1 cellular context compared by ENCODE assay signal in the genomic region with DNA sequence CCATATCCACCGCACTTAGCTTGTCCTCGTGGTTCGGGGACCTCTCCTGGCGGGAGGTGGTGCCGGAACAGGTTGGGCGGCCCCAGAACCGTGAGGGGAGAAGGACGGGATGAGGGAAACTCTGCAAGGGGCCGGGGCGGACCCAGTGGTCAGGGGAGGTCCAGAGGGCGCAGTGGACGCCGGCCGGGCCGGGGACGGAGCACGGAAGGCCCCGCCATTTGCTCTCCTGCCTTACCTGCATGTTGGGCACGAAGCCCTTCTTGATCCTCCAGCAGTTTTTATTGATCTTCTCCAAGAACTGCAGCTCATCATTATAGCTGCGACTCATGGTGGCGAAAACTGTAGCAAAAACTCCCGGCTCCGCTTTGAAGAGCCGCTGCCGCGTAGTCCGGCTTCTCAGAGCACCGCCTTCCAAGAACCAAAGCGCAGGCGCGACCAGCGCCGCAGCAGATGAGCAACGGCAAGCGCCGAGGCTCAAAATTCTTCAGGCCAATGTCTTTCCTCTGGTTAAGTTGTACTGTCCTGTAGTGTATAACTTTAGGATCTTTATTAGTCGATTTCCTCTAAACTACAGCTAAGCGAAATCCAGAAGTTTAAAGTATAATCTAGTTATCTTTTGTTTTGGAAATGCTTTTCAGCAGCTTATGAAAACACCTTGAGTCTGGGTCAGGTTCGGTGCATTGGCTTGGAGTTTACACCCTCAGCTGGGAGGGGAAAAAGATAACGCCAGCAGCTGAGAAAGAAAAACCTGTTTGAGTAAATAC.
TF ChIP-seq lines count a peak whose summit lies in the region.

A gene (minus strand): TSS at position 419 of the 764 bp plus-strand sequence. CDS start 91 bp downstream, at position 328.

TF ChIP-seq in GM12878, 131 proteins besides CTCF, POLR2A, EP300 and RAD21 (continued from another document and continues in another):
- TF ChIP-seq, protein P1, sequence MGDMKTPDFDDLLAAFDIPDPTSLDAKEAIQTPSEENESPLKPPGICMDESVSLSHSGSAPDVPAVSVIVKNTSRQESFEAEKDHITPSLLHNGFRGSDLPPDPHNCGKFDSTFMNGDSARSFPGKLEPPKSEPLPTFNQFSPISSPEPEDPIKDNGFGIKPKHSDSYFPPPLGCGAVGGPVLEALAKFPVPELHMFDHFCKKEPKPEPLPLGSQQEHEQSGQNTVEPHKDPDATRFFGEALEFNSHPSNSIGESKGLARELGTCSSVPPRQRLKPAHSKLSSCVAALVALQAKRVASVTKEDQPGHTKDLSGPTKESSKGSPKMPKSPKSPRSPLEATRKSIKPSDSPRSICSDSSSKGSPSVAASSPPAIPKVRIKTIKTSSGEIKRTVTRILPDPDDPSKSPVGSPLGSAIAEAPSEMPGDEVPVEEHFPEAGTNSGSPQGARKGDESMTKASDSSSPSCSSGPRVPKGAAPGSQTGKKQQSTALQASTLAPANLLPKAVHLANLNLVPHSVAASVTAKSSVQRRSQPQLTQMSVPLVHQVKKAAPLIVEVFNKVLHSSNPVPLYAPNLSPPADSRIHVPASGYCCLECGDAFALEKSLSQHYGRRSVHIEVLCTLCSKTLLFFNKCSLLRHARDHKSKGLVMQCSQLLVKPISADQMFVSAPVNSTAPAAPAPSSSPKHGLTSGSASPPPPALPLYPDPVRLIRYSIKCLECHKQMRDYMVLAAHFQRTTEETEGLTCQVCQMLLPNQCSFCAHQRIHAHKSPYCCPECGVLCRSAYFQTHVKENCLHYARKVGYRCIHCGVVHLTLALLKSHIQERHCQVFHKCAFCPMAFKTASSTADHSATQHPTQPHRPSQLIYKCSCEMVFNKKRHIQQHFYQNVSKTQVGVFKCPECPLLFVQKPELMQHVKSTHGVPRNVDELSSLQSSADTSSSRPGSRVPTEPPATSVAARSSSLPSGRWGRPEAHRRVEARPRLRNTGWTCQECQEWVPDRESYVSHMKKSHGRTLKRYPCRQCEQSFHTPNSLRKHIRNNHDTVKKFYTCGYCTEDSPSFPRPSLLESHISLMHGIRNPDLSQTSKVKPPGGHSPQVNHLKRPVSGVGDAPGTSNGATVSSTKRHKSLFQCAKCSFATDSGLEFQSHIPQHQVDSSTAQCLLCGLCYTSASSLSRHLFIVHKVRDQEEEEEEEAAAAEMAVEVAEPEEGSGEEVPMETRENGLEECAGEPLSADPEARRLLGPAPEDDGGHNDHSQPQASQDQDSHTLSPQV (IDR thresholded peaks at IDR 0.05), result no peak
- peak; percentile 75; the same call in 1 of the 2 replicates for TF ChIP-seq CBFB (IDR thresholded peaks at IDR 0.05; ENCODE audit: low read depth)
- TF ChIP-seq MTA3 (IDR thresholded peaks at IDR 0.05; ENCODE audit: borderline replicate concordance, low read length), result no peak
- no peak for TF ChIP-seq BRCA1 (IDR thresholded peaks at IDR 0.05; ENCODE audit: low read depth, low read length)
- TF ChIP-seq POLR2AphosphoS5 (IDR thresholded peaks at IDR 0.05; ENCODE audit: low read length), result peak; percentile 80
- no peak for TF ChIP-seq YBX1 (IDR thresholded peaks at IDR 0.05)
- TF ChIP-seq TARDBP (IDR thresholded peaks at IDR 0.05; ENCODE audit: borderline replicate concordance), result no peak
- no peak for TF ChIP-seq CBX5 (IDR thresholded peaks at IDR 0.05; ENCODE audit: low read depth)
- TF ChIP-seq, protein P2, sequence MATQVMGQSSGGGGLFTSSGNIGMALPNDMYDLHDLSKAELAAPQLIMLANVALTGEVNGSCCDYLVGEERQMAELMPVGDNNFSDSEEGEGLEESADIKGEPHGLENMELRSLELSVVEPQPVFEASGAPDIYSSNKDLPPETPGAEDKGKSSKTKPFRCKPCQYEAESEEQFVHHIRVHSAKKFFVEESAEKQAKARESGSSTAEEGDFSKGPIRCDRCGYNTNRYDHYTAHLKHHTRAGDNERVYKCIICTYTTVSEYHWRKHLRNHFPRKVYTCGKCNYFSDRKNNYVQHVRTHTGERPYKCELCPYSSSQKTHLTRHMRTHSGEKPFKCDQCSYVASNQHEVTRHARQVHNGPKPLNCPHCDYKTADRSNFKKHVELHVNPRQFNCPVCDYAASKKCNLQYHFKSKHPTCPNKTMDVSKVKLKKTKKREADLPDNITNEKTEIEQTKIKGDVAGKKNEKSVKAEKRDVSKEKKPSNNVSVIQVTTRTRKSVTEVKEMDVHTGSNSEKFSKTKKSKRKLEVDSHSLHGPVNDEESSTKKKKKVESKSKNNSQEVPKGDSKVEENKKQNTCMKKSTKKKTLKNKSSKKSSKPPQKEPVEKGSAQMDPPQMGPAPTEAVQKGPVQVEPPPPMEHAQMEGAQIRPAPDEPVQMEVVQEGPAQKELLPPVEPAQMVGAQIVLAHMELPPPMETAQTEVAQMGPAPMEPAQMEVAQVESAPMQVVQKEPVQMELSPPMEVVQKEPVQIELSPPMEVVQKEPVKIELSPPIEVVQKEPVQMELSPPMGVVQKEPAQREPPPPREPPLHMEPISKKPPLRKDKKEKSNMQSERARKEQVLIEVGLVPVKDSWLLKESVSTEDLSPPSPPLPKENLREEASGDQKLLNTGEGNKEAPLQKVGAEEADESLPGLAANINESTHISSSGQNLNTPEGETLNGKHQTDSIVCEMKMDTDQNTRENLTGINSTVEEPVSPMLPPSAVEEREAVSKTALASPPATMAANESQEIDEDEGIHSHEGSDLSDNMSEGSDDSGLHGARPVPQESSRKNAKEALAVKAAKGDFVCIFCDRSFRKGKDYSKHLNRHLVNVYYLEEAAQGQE (IDR thresholded peaks at IDR 0.05; ENCODE audit: low read depth, low read length), result no peak
- no peak for TF ChIP-seq CHD1 (IDR thresholded peaks at IDR 0.05; ENCODE audit: low read depth, low read length)
- no peak for TF ChIP-seq PAX8 (IDR thresholded peaks at IDR 0.05)
- no peak; the same call in 1 of the 2 replicates for TF ChIP-seq RB1 (IDR thresholded peaks at IDR 0.05; ENCODE audit: borderline replicate concordance)
- TF ChIP-seq NFYA (IDR thresholded peaks at IDR 0.05; ENCODE audit: borderline replicate concordance, low read depth, low read length), result no peak
- no peak for TF ChIP-seq NR2C1 (IDR thresholded peaks at IDR 0.05)
- TF ChIP-seq, protein P3, sequence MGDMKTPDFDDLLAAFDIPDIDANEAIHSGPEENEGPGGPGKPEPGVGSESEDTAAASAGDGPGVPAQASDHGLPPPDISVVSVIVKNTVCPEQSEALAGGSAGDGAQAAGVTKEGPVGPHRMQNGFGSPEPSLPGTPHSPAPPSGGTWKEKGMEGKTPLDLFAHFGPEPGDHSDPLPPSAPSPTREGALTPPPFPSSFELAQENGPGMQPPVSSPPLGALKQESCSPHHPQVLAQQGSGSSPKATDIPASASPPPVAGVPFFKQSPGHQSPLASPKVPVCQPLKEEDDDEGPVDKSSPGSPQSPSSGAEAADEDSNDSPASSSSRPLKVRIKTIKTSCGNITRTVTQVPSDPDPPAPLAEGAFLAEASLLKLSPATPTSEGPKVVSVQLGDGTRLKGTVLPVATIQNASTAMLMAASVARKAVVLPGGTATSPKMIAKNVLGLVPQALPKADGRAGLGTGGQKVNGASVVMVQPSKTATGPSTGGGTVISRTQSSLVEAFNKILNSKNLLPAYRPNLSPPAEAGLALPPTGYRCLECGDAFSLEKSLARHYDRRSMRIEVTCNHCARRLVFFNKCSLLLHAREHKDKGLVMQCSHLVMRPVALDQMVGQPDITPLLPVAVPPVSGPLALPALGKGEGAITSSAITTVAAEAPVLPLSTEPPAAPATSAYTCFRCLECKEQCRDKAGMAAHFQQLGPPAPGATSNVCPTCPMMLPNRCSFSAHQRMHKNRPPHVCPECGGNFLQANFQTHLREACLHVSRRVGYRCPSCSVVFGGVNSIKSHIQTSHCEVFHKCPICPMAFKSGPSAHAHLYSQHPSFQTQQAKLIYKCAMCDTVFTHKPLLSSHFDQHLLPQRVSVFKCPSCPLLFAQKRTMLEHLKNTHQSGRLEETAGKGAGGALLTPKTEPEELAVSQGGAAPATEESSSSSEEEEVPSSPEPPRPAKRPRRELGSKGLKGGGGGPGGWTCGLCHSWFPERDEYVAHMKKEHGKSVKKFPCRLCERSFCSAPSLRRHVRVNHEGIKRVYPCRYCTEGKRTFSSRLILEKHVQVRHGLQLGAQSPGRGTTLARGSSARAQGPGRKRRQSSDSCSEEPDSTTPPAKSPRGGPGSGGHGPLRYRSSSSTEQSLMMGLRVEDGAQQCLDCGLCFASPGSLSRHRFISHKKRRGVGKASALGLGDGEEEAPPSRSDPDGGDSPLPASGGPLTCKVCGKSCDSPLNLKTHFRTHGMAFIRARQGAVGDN (IDR thresholded peaks at IDR 0.05), result no peak; the same call in 1 of the 2 replicates
- TF ChIP-seq, protein P4, sequence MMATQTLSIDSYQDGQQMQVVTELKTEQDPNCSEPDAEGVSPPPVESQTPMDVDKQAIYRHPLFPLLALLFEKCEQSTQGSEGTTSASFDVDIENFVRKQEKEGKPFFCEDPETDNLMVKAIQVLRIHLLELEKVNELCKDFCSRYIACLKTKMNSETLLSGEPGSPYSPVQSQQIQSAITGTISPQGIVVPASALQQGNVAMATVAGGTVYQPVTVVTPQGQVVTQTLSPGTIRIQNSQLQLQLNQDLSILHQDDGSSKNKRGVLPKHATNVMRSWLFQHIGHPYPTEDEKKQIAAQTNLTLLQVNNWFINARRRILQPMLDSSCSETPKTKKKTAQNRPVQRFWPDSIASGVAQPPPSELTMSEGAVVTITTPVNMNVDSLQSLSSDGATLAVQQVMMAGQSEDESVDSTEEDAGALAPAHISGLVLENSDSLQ (IDR thresholded peaks at IDR 0.05), result no peak
- no peak for TF ChIP-seq SRF (IDR thresholded peaks at IDR 0.05; ENCODE audit: low read depth in 2 of 2, low read length in 2 of 2)
- TF ChIP-seq ATF7 (IDR thresholded peaks at IDR 0.05; ENCODE audit: low read depth), result no peak
- no peak for TF ChIP-seq STAT1 (conservative IDR thresholded peaks at IDR 0.05)
- TF ChIP-seq HDAC6 (IDR thresholded peaks at IDR 0.05; ENCODE audit: unreplicated experiment), result no peak
- TF ChIP-seq IKZF1 (conservative IDR thresholded peaks at IDR 0.05), result 0 out of 2 replicates have a peak, but pooled peaks have one; percentile 25
- TF ChIP-seq FOS (IDR thresholded peaks at IDR 0.05; ENCODE audit: borderline replicate concordance, extremely low read depth, insufficient read length), result no peak
- TF ChIP-seq, protein P5, sequence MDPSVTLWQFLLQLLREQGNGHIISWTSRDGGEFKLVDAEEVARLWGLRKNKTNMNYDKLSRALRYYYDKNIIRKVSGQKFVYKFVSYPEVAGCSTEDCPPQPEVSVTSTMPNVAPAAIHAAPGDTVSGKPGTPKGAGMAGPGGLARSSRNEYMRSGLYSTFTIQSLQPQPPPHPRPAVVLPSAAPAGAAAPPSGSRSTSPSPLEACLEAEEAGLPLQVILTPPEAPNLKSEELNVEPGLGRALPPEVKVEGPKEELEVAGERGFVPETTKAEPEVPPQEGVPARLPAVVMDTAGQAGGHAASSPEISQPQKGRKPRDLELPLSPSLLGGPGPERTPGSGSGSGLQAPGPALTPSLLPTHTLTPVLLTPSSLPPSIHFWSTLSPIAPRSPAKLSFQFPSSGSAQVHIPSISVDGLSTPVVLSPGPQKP (IDR thresholded peaks at IDR 0.05; ENCODE audit: low read depth, low read length), result no peak
- no peak for TF ChIP-seq ZNF384 (IDR thresholded peaks at IDR 0.05; ENCODE audit: borderline replicate concordance, low read depth, low read length)
- TF ChIP-seq, protein P6, sequence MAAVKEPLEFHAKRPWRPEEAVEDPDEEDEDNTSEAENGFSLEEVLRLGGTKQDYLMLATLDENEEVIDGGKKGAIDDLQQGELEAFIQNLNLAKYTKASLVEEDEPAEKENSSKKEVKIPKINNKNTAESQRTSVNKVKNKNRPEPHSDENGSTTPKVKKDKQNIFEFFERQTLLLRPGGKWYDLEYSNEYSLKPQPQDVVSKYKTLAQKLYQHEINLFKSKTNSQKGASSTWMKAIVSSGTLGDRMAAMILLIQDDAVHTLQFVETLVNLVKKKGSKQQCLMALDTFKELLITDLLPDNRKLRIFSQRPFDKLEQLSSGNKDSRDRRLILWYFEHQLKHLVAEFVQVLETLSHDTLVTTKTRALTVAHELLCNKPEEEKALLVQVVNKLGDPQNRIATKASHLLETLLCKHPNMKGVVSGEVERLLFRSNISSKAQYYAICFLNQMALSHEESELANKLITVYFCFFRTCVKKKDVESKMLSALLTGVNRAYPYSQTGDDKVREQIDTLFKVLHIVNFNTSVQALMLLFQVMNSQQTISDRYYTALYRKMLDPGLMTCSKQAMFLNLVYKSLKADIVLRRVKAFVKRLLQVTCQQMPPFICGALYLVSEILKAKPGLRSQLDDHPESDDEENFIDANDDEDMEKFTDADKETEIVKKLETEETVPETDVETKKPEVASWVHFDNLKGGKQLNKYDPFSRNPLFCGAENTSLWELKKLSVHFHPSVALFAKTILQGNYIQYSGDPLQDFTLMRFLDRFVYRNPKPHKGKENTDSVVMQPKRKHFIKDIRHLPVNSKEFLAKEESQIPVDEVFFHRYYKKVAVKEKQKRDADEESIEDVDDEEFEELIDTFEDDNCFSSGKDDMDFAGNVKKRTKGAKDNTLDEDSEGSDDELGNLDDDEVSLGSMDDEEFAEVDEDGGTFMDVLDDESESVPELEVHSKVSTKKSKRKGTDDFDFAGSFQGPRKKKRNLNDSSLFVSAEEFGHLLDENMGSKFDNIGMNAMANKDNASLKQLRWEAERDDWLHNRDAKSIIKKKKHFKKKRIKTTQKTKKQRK (IDR thresholded peaks at IDR 0.05; ENCODE audit: low read depth, low read length), result no peak
- TF ChIP-seq, protein P7, sequence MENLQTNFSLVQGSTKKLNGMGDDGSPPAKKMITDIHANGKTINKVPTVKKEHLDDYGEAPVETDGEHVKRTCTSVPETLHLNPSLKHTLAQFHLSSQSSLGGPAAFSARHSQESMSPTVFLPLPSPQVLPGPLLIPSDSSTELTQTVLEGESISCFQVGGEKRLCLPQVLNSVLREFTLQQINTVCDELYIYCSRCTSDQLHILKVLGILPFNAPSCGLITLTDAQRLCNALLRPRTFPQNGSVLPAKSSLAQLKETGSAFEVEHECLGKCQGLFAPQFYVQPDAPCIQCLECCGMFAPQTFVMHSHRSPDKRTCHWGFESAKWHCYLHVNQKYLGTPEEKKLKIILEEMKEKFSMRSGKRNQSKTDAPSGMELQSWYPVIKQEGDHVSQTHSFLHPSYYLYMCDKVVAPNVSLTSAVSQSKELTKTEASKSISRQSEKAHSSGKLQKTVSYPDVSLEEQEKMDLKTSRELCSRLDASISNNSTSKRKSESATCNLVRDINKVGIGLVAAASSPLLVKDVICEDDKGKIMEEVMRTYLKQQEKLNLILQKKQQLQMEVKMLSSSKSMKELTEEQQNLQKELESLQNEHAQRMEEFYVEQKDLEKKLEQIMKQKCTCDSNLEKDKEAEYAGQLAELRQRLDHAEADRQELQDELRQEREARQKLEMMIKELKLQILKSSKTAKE (IDR thresholded peaks at IDR 0.05; ENCODE audit: low read depth, poor library complexity, severe bottlenecking), result no peak
- no peak for TF ChIP-seq SIX5 (IDR thresholded peaks at IDR 0.05; ENCODE audit: low read depth, low read length, severe bottlenecking)
- TF ChIP-seq MEF2B (IDR thresholded peaks at IDR 0.05; ENCODE audit: partially characterized antibody, poor library complexity, severe bottlenecking), result no peak
- no peak for TF ChIP-seq FOXM1 (IDR thresholded peaks at IDR 0.05; ENCODE audit: low read depth, low read length)
